Comparison of ENCODE assay signal across 14 cellular contexts in the genomic region with DNA sequence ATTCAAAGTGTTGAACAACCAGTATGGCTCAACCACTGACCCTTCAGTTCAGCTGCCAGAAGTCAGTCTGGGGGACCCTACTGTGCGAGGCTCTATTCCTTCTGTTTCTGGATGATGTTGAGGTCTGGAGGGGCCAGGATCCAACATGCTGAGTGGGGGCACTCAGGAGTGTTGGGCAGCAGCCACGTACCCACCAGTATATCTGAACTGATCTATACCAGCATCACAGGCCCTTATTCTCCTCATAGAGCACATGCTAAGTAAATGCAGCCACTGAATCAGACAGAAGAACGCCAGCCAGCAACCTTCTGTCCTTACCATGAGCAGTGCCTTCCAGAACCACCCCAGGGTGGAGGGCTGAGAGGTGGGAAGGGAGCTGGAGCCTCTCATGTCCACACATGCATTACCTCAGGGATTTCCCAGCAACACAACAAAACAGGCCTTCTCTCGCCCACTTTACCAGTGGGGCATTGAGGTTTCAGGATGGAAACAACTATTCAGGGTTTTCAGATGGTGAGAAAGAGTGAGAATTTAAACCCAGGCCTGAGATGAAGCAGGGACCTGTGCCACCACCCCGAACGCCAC. TPM values are rescaled to one million over a fixed set of nuclear protein-coding genes. Genes with fewer than 3 reads are reported as not detected.
"Had no signal": no experiment of that assay in that cellular context is flagged by ENCODE, and none has a peak within 500 bp of the region (broad histone marks: within the 10 kb centered on the region; RNA-seq: fewer than 3 reads in every experiment).

No MANE protein-coding gene starts in this region.

- H3K27me3 Mint-ChIP-seq: activated CD8-positive, alpha-beta T cell treated with anti-CD3 and anti-CD28 coated beads for 36 hours had no signal

- H3K4me1 ChIP-seq: vagina had no signal

- H3K27ac Mint-ChIP-seq: activated CD8-positive, alpha-beta T cell treated with anti-CD3 and anti-CD28 coated beads for 36 hours; nephron; T-cell had no signal

- H3K9me3 ChIP-seq: vagina had no signal

- ATAC-seq: activated CD8-positive, alpha-beta T cell treated with anti-CD3 and anti-CD28 coated beads for 36 hours; T-cell had no signal

- H3K4me3 Mint-ChIP-seq: activated CD8-positive, alpha-beta T cell treated with anti-CD3 and anti-CD28 coated beads for 36 hours; nephron; T-cell had no signal

- H3K4me3 ChIP-seq: cardiac muscle cell, vagina had no signal

- DNase-seq: activated CD4-positive, alpha-beta T cell treated with anti-CD3 and anti-CD28 coated beads for 4 hours; activated CD8-positive, alpha-beta memory T cell treated with anti-CD3 and anti-CD28 coated beads, Interleukin-2, amount 50 U/mL, for 4 hours; activated CD8-positive, alpha-beta T cell treated with anti-CD3 and anti-CD28 coated beads for 36 hours; activated naive CD4-positive, alpha-beta T cell; stimulated activated CD4-positive, alpha-beta T cell treated with anti-CD3 and anti-CD28 coated beads, Interleukin-4, amount 100 ng/mL, for 4 hours; T-cell; WERI-Rb-1 had no signal

- H3K27ac ChIP-seq: cardiac muscle cell, vagina, WERI-Rb-1 had no signal

- H3K36me3 ChIP-seq: cardiac muscle cell, vagina, WERI-Rb-1 had no signal

- H3K27me3 ChIP-seq: cardiac muscle cell, vagina had no signal

- H3K4me1 Mint-ChIP-seq: nephron had no signal

RNA-seq across cellular contexts. Expression of a gene that starts 6.8 kb away (rescaled TPM):
- total RNA-seq: activated CD8-positive, alpha-beta T cell treated with anti-CD3 and anti-CD28 coated beads for 36 hours; astrocyte; cardiac muscle cell; endothelial cell of umbilical vein; glomerular endothelial cell; osteocyte; T-cell; vagina had no signal
- polyA plus RNA-seq: cardiac muscle cell, endothelial cell of umbilical vein had no signal
